Comparison of ENCODE assay signal across 19 cellular contexts in genomic region chr16:1784977-1785845, GRCh38. TPM values are rescaled to one million over a fixed set of nuclear protein-coding genes. Genes with fewer than 3 reads are reported as not detected.
DNase-seq lines count a peak whose midpoint lies in the region; ATAC-seq and TF ChIP-seq lines count a peak whose summit lies in the region.
"Had no signal": no experiment of that assay in that cellular context is flagged by ENCODE, and none has a peak within 500 bp of the region (broad histone marks: within the 10 kb centered on the region; RNA-seq: fewer than 3 reads in every experiment).

No MANE protein-coding gene starts in this region.

- in situ Hi-C loops in IMR-90 (cut with MboI; ENCODE audit: low sequenced_read_pairs), result no loop called here
- in situ Hi-C loops in KBM-7 (cut with MboI; ENCODE audit: low pct_unique_long_range_greater_than_20kb, low sequenced_read_pairs), result no loop called here

- peaks cover 7% of the 10 kb centered on the region; the same call in 1 of the 2 replicates for H3K9me1 ChIP-seq in IMR-90 (ENCODE audit: insufficient read depth, low read length)

- no peak overlapping the region for H3K27ac Mint-ChIP-seq in Caco-2 (ENCODE audit: unreplicated experiment)
- no peak overlapping the region for H3K27ac Mint-ChIP-seq in central memory CD8-positive, alpha-beta T cell (ENCODE audit: low read depth)
- no peak overlapping the region for H3K27ac Mint-ChIP-seq in osteocyte (ENCODE audit: unreplicated experiment)

- dilution Hi-C loops in IMR-90 (cut with HindIII; ENCODE audit: low sequenced_read_pairs, unreplicated experiment), result no loop called here

- no peak overlapping the region for H3K4me3 ChIP-seq in Caco-2 (ENCODE audit: low read depth, low read length)
- H3K4me3 ChIP-seq in IMR-90 (ENCODE audit: insufficient read depth, low read depth, low read length), result no peak overlapping the region
- H3K4me3 ChIP-seq: mucosa of descending colon had no signal

- H3K4me1 Mint-ChIP-seq in Caco-2 (ENCODE audit: low read depth, unreplicated experiment) (peaks cover 8% of the 10 kb centered on the region), osteocyte (ENCODE audit: unreplicated experiment) (peaks cover 24% of the 10 kb centered on the region)
- peaks cover 29% of the 10 kb centered on the region for H3K4me1 Mint-ChIP-seq in central memory CD8-positive, alpha-beta T cell

- no peak overlapping the region for H2BK120ac ChIP-seq in IMR-90 (ENCODE audit: low read depth, low read length)

- H3K4me1 ChIP-seq in Caco-2 (peaks cover 7% of the 10 kb centered on the region), IMR-90 (ENCODE audit: control insufficient read depth, insufficient read depth, low read length) (peaks cover 3% of the 10 kb centered on the region; the same call in 1 of the 2 replicates)

- no peak overlapping the region for H3K18ac ChIP-seq in IMR-90 (ENCODE audit: low read depth, low read length)

- no peak overlapping the region for H2BK5ac ChIP-seq in IMR-90 (ENCODE audit: low read depth, low read length, poor library complexity, severe bottlenecking)

- TF ChIP-seq RAD21 in IMR-90 (IDR thresholded peaks at IDR 0.05; ENCODE audit: low read length), result no peak

- no peak overlapping the region for H3K4ac ChIP-seq in IMR-90 (ENCODE audit: low read depth, low read length)

- CTCF ChIA-PET in Caco-2 (lab: Charles Lee) (no interaction called here), IMR-90 (lab: Yijun Ruan, JAX) (no interaction called here)

- H3K14ac ChIP-seq in IMR-90 (replicated peaks; ENCODE audit: low read depth, low read length), result no peak overlapping the region

- DNase-seq in Caco-2 (no peak), IMR-90 (no peak), osteocyte (ENCODE audit: extremely low spot score, unreplicated experiment) (no peak), activated gamma-delta T cell treated with Interleukin-2 at 50 U/mL for 16 hours (no peak), KBM-7 (no peak)
- no peak for DNase-seq in central memory CD8-positive, alpha-beta T cell (ENCODE audit: low spot score in 2 of 2)
- DNase-seq in activated CD4-positive, CD25-positive, alpha-beta regulatory T cell (lab: John Stamatoyannopoulos, UW), result no peak
- DNase-seq: activated effector memory CD4-positive, alpha-beta T cell treated with Interleukin-2 at 50 U/mL for 16 hours; central memory CD4-positive, alpha-beta T cell; GF-D8; NCI-H1436; NCI-H446; OCI-M1 had no signal

- no peak for TF ChIP-seq POLR2A in IMR-90 (IDR thresholded peaks at IDR 0.05; ENCODE audit: low read depth, low read length)

- H3K56ac ChIP-seq in IMR-90 (ENCODE audit: extremely low read depth, insufficient read depth, low read length), result no peak overlapping the region

- H3K36me3 Mint-ChIP-seq in Caco-2 (ENCODE audit: insufficient read depth, unreplicated experiment), result peaks cover 55% of the 10 kb centered on the region
- H3K36me3 Mint-ChIP-seq in central memory CD8-positive, alpha-beta T cell (ENCODE audit: insufficient read depth), result peaks cover 14% of the 10 kb centered on the region
- H3K36me3 Mint-ChIP-seq in osteocyte (ENCODE audit: unreplicated experiment), result peaks cover 5% of the 10 kb centered on the region

- POLR2A ChIA-PET in Caco-2 (lab: Charles Lee) (no interaction called here), IMR-90 (lab: Charles Lee; ENCODE audit: unreplicated experiment) (no interaction called here)

- H3K9me3 Mint-ChIP-seq in Caco-2 (ENCODE audit: unreplicated experiment) (no peaks in the 10 kb centered on the region), osteocyte (ENCODE audit: unreplicated experiment) (no peaks in the 10 kb centered on the region)
- no peaks in the 10 kb centered on the region for H3K9me3 Mint-ChIP-seq in central memory CD8-positive, alpha-beta T cell

- TF ChIP-seq CTCF in Caco-2 (IDR thresholded peaks at IDR 0.05; ENCODE audit: insufficient read depth in 1 of 2, low read depth in 1 of 2, low read length in 1 of 2, severe bottlenecking in 1 of 2, unreplicated experiment in 1 of 2), result no peak
- TF ChIP-seq CTCF in IMR-90 (conservative IDR thresholded peaks at IDR 0.05; ENCODE audit: low read depth, low read length), result no peak
- TF ChIP-seq CTCF in osteocyte (IDR thresholded peaks at IDR 0.05), result no peak

- peak overlapping the region; percentile 55 for H2AK9ac ChIP-seq in IMR-90 (replicated peaks; ENCODE audit: low read depth, low read length, poor library complexity)

- H4K91ac ChIP-seq in IMR-90 (ENCODE audit: insufficient read depth, low read depth, low read length), result no peak overlapping the region

- H2AFZ ChIP-seq in IMR-90 (replicated peaks; ENCODE audit: low read length, poor library complexity), result no peak overlapping the region

- H3K4me3 Mint-ChIP-seq in Caco-2 (ENCODE audit: unreplicated experiment) (peak overlapping the region; percentile 29), osteocyte (ENCODE audit: unreplicated experiment) (peak overlapping the region; percentile 62)
- H3K4me3 Mint-ChIP-seq in central memory CD8-positive, alpha-beta T cell, result peak overlapping the region; percentile 54

- H3K36me3 ChIP-seq in Caco-2 (ENCODE audit: control insufficient read depth, insufficient read depth, low read length), result peaks cover 2% of the 10 kb centered on the region; the same call in 1 of the 2 replicates
- peaks cover 32% of the 10 kb centered on the region for H3K36me3 ChIP-seq in IMR-90 (ENCODE audit: control insufficient read depth, insufficient read depth, low read length)

- no peak overlapping the region for H3K9ac ChIP-seq in IMR-90 (ENCODE audit: low read depth, low read length)
- H3K9ac ChIP-seq: KMS-11 had no signal

- H2BK20ac ChIP-seq in IMR-90 (ENCODE audit: low read depth, low read length), result no peak overlapping the region

- no peak overlapping the region for H3K27ac ChIP-seq in IMR-90 (ENCODE audit: insufficient read depth, low read length)
- H3K27ac ChIP-seq: C4-2B, KMS-11 had no signal

- no peaks in the 10 kb centered on the region for H3K27me3 ChIP-seq in Caco-2 (replicated peaks; ENCODE audit: control insufficient read depth, insufficient read depth, low read length)
- H3K27me3 ChIP-seq in IMR-90 (ENCODE audit: control insufficient read depth, insufficient read depth, low read length), result no peaks in the 10 kb centered on the region

- no peak overlapping the region for H2AK5ac ChIP-seq in IMR-90 (ENCODE audit: low read depth, low read length)

- ATAC-seq in IMR-90 (ENCODE audit: low read depth), result no peak
- ATAC-seq in central memory CD8-positive, alpha-beta T cell (replicated peaks; ENCODE audit: extremely low read depth, poor library complexity, severe bottlenecking), result no peak
- ATAC-seq: activated CD4-positive, CD25-positive, alpha-beta regulatory T cell treated with anti-CD3 and anti-CD28 coated beads, Interleukin-2, amount 50 U/mL, for 24 hours; mucosa of descending colon had no signal

- H2BK15ac ChIP-seq in IMR-90 (ENCODE audit: low read depth, low read length), result no peak overlapping the region

- H3K27me3 Mint-ChIP-seq in Caco-2 (ENCODE audit: insufficient read depth, unreplicated experiment) (no peaks in the 10 kb centered on the region), osteocyte (ENCODE audit: unreplicated experiment) (no peaks in the 10 kb centered on the region)
- H3K27me3 Mint-ChIP-seq in central memory CD8-positive, alpha-beta T cell, result no peaks in the 10 kb centered on the region

- WGBS in IMR-90 (ENCODE audit: extremely low coverage in 2 of 2, insufficient read length in 1 of 2), 2 experiments, result 94% methylated on average over 7 of the region's 26 CpGs; no CpG with 5 or more reads in 1 of the 2 experiments

- H4K5ac ChIP-seq in IMR-90 (ENCODE audit: low read depth, low read length), result no peak overlapping the region

- no peak overlapping the region for H3K4me2 ChIP-seq in IMR-90 (ENCODE audit: low read depth, low read length)
- H3K4me2 ChIP-seq: KMS-11 had no signal

- no peak overlapping the region for H4K8ac ChIP-seq in IMR-90 (ENCODE audit: low read depth in 2 of 2, low read length in 2 of 2)

- H3K79me1 ChIP-seq in IMR-90 (ENCODE audit: low read depth in 1 of 2, low read length in 2 of 2), result peaks cover 17 to 55% of the 10 kb centered on the region in 2 experiments

- no peak overlapping the region for H3K23ac ChIP-seq in IMR-90 (ENCODE audit: low read depth, low read length)

- BruUV-seq in Caco-2 (replicated peaks; lab: Mats Ljungman, UMichigan) (no TSS peak), IMR-90 (replicated peaks; lab: Mats Ljungman, UMichigan) (no TSS peak)

- peaks cover 38% of the 10 kb centered on the region for H4K20me1 ChIP-seq in IMR-90 (ENCODE audit: insufficient read depth, low read length)

- H3K9me3 ChIP-seq in Caco-2 (no peaks in the 10 kb centered on the region), IMR-90 (ENCODE audit: control insufficient read depth, insufficient read depth, low read length) (no peaks in the 10 kb centered on the region)
- H3K9me3 ChIP-seq: mucosa of descending colon had no signal

- intact Hi-C loops in Caco-2 (cut with micrococcal nuclease; ENCODE audit: unreplicated experiment), result loop anchor here (5.0 kb wide), 1 partner anchor 37 kb away; no protein-coding TSS in a partner anchor
- intact Hi-C loops in IMR-90 (cut with micrococcal nuclease), result loop anchor here (5.0 kb wide), 1 partner anchor 42 kb away; the partner anchor contains the start of genes FAHD1 and HAGH

RNA-seq across cellular contexts. Expression of gene NUBP2, which starts 2.5 kb away (rescaled TPM):
- total RNA-seq in Caco-2 (2022), result 61.9 and 65.3 TPM in 2 replicates
- total RNA-seq in IMR-90 (2012; rRNA removed), result 51.1 and 131 TPM in 2 replicates
- polyA plus RNA-seq in IMR-90 (2012; rRNA removed), result 62.6 and 75.9 TPM in 2 replicates
- polyA plus RNA-seq in IMR-90 (2012; cell fraction: cytosol; rRNA removed), result 64.6 and 131 TPM in 2 replicates
- 50.7 and 143 TPM in 2 replicates for polyA plus RNA-seq in IMR-90 (2012; cell fraction: nucleus; rRNA removed; ENCODE audit: low replicate concordance)
- total RNA-seq in osteocyte, result 55.5 and 56.3 TPM in 2 replicates

RNA-seq across cellular contexts. Expression of gene SPSB3, which starts 2.8 kb away (rescaled TPM):
- total RNA-seq in Caco-2 (2022) (26.0 and 28.0 TPM in 2 replicates), IMR-90 (2012; rRNA removed) (9.1 and 10.6 TPM in 2 replicates), osteocyte (52.8 and 53.4 TPM in 2 replicates)
- polyA plus RNA-seq in IMR-90 (2012; rRNA removed), result 30.8 and 34.0 TPM in 2 replicates
- 24.8 and 37.1 TPM in 2 replicates for polyA plus RNA-seq in IMR-90 (2012; cell fraction: cytosol; rRNA removed)
- polyA plus RNA-seq in IMR-90 (2012; cell fraction: nucleus; rRNA removed; ENCODE audit: low replicate concordance), result 165 and 400 TPM in 2 replicates

RNA-seq across cellular contexts. Expression of gene IGFALS, which starts 8.3 kb away (rescaled TPM):
- total RNA-seq in Caco-2 (2022) (not detected in 2 replicates), IMR-90 (2012; rRNA removed) (not detected in 2 replicates), osteocyte (0.34 and 0.43 TPM in 2 replicates)
- not detected in 2 replicates for polyA plus RNA-seq in IMR-90 (2012; rRNA removed)
- 0.03 TPM in 1 of 2 replicates, not detected in the other for polyA plus RNA-seq in IMR-90 (2012; cell fraction: cytosol; rRNA removed)
- polyA plus RNA-seq in IMR-90 (2012; cell fraction: nucleus; rRNA removed; ENCODE audit: low replicate concordance), result 0.09 and 0.25 TPM in 2 replicates
- total RNA-seq: H1 had no signal
- polyA plus RNA-seq: H1, keratinocyte had no signal

RNA-seq across cellular contexts. Expression of gene MRPS34, which starts 12.3 kb away (rescaled TPM):
- 105 and 109 TPM in 2 replicates for total RNA-seq in Caco-2 (2022)
- 68.5 and 73.3 TPM in 2 replicates for total RNA-seq in IMR-90 (2012; rRNA removed)
- polyA plus RNA-seq in IMR-90 (2012; rRNA removed), result 80.4 and 87.2 TPM in 2 replicates
- 85.4 and 140 TPM in 2 replicates for polyA plus RNA-seq in IMR-90 (2012; cell fraction: cytosol; rRNA removed)
- 69.2 and 93.1 TPM in 2 replicates for polyA plus RNA-seq in IMR-90 (2012; cell fraction: nucleus; rRNA removed; ENCODE audit: low replicate concordance)
- 70.9 and 73.9 TPM in 2 replicates for total RNA-seq in osteocyte

RNA-seq across cellular contexts. Expression of gene EME2, which starts 12.6 kb away (rescaled TPM):
- 24.1 and 26.7 TPM in 2 replicates for total RNA-seq in Caco-2 (2022)
- 1.3 and 1.4 TPM in 2 replicates for total RNA-seq in IMR-90 (2012; rRNA removed)
- polyA plus RNA-seq in IMR-90 (2012; rRNA removed), result 9.6 and 11.1 TPM in 2 replicates
- polyA plus RNA-seq in IMR-90 (2012; cell fraction: cytosol; rRNA removed), result 2.9 and 4.0 TPM in 2 replicates
- 68.1 and 156 TPM in 2 replicates for polyA plus RNA-seq in IMR-90 (2012; cell fraction: nucleus; rRNA removed; ENCODE audit: low replicate concordance)
- total RNA-seq in osteocyte, result 21.5 and 22.4 TPM in 2 replicates
